In genomic region chr11:95363710-95364109, GRCh38 we compare ENCODE assay signal across 14 cellular contexts.
DNase-seq lines count a peak whose midpoint lies in the region; ATAC-seq and TF ChIP-seq lines count a peak whose summit lies in the region.
"Had no signal": no experiment of that assay in that cellular context is flagged by ENCODE, and none has a peak within 500 bp of the region (broad histone marks: within the 10 kb centered on the region; RNA-seq: fewer than 3 reads in every experiment).

No MANE protein-coding gene starts in this region.

- H3K9ac ChIP-seq in H9 (ENCODE audit: extremely low read depth, insufficient read length, low read length) (no peak overlapping the region), neuronal stem cell (ENCODE audit: low read depth, low read length, poor library complexity) (no peak overlapping the region)

- no peaks in the 10 kb centered on the region for H4K20me1 ChIP-seq in H9 (ENCODE audit: control insufficient read depth, insufficient read depth, insufficient read length)

- no peak overlapping the region for H2BK12ac ChIP-seq in H9 (ENCODE audit: insufficient read length, low read depth, low read length)
- H2BK12ac ChIP-seq in neuronal stem cell (ENCODE audit: low read length) = no peak overlapping the region

- H3K14ac ChIP-seq in H9 (ENCODE audit: insufficient read depth, low read length) (no peak overlapping the region), neuronal stem cell (ENCODE audit: low read length) (no peak overlapping the region)

- H2BK120ac ChIP-seq in H9 (ENCODE audit: low read depth, low read length, poor library complexity, severe bottlenecking) (no peak overlapping the region), neuronal stem cell (ENCODE audit: low read depth, low read length) (no peak overlapping the region)

- H3K79me1 ChIP-seq in H9 (ENCODE audit: insufficient read depth, low read depth, low read length, poor library complexity, severe bottlenecking) (no peaks in the 10 kb centered on the region), neuronal stem cell (ENCODE audit: low read depth, low read length) (no peaks in the 10 kb centered on the region)

- H3K4me1 Mint-ChIP-seq in H9 = peaks cover 60 to 62% of the 10 kb centered on the region in 2 experiments
- H3K4me1 Mint-ChIP-seq: natural killer cell had no signal

- peak; percentile 71 for DNase-seq in H9
- DNase-seq in NCI-H187 treated with DMSO at 0.1 percent for 48 hours (lab: John Stamatoyannopoulos, UW) = peak; percentile 67
- DNase-seq in SK-MEL-5 (ENCODE audit: low read depth, low spot score) = peak; percentile 2
- peak; percentile 49 for DNase-seq in neuronal stem cell (ENCODE audit: low spot score)
- DNase-seq in NK-92 (lab: John Stamatoyannopoulos, UW; ENCODE audit: unreplicated experiment) = no peak
- DNase-seq in activated CD4-positive, alpha-beta T cell treated with anti-CD3 and anti-CD28 coated beads for 4 hours = no peak
- DNase-seq: activated naive CD4-positive, alpha-beta T cell treated with Interleukin-2 at 50 U/mL for 16 hours; CD4-positive, CD25-positive, alpha-beta regulatory T cell; HCEC 1CT; natural killer cell had no signal

- no peak overlapping the region for H3K4me2 ChIP-seq in H9 (ENCODE audit: insufficient read depth, insufficient read length, low read length)
- no peak overlapping the region for H3K4me2 ChIP-seq in neuronal stem cell (ENCODE audit: insufficient read depth, low read length, poor library complexity, severe bottlenecking)

- ATAC-seq in gastroesophageal sphincter = no peak
- ATAC-seq: activated CD4-positive, CD25-positive, alpha-beta regulatory T cell treated with anti-CD3 and anti-CD28 coated beads, Interleukin-2, amount 50 U/mL, for 24 hours; natural killer cell had no signal

- no peaks in the 10 kb centered on the region for H3K23me2 ChIP-seq in H9 (ENCODE audit: insufficient read length, low read depth, low read length, poor library complexity, severe bottlenecking)

- H2AFZ ChIP-seq in H9 (ENCODE audit: low read length) (no peak overlapping the region), neuronal stem cell (ENCODE audit: low read length) (peak overlapping the region; percentile 11)

- in situ Hi-C loops in SK-MEL-5 (cut with HindIII; ENCODE audit: low pct_unique_long_range_greater_than_20kb, low sequenced_read_pairs) = no loop called here

- H3K79me2 ChIP-seq in H9 (ENCODE audit: insufficient read depth, low read length) = no peaks in the 10 kb centered on the region

- H3K4ac ChIP-seq in H9 (ENCODE audit: low read depth, low read length) = no peak overlapping the region
- H3K4ac ChIP-seq in neuronal stem cell (ENCODE audit: low read length) = no peak overlapping the region

- no peaks in the 10 kb centered on the region for H3K36me3 Mint-ChIP-seq in H9 (ENCODE audit: insufficient read depth in 1 of 3, low read depth in 3 of 3)
- H3K36me3 Mint-ChIP-seq: CD4-positive, CD25-positive, alpha-beta regulatory T cell; natural killer cell had no signal

- H3K23ac ChIP-seq in H9 (ENCODE audit: insufficient read length, low read depth, low read length) = no peak overlapping the region
- no peak overlapping the region for H3K23ac ChIP-seq in neuronal stem cell (ENCODE audit: low read depth, low read length, poor library complexity)

- no peaks in the 10 kb centered on the region for H3K9me3 ChIP-seq in H9 (ENCODE audit: control insufficient read depth, low read depth, low read length)
- no peaks in the 10 kb centered on the region for H3K9me3 ChIP-seq in neuronal stem cell (replicated peaks in 1 of 2; ENCODE audit: control insufficient read depth in 2 of 2, insufficient read depth in 1 of 2, low read depth in 1 of 2, low read length in 2 of 2)
- H3K9me3 ChIP-seq in gastroesophageal sphincter = no peaks in the 10 kb centered on the region
- H3K9me3 ChIP-seq: esophagus muscularis mucosa had no signal

- H3K36me3 ChIP-seq in neuronal stem cell (replicated peaks in 1 of 2; ENCODE audit: control insufficient read depth in 2 of 2, insufficient read depth in 2 of 2, low read length in 2 of 2) = no peaks in the 10 kb centered on the region
- no peaks in the 10 kb centered on the region for H3K36me3 ChIP-seq in gastroesophageal sphincter
- H3K36me3 ChIP-seq: esophagus muscularis mucosa had no signal

- no peak overlapping the region for H4K5ac ChIP-seq in H9 (ENCODE audit: insufficient read length, low read depth, low read length)

- H2BK15ac ChIP-seq in H9 (ENCODE audit: low read depth, low read length) (no peak overlapping the region), neuronal stem cell (ENCODE audit: low read length) (no peak overlapping the region)

- peaks cover 3% of the 10 kb centered on the region; the same call in 1 of the 2 replicates for H3K27me3 Mint-ChIP-seq in H9 (ENCODE audit: low read depth)

- H3K9me3 Mint-ChIP-seq in H9 = no peaks in the 10 kb centered on the region; a peak in 1 of 5 replicates
- H3K9me3 Mint-ChIP-seq: CD4-positive, CD25-positive, alpha-beta regulatory T cell; natural killer cell; T-helper 1 cell treated with Interleukin-12 subunit alpha and Interleukin-12 subunit beta and Interleukin-4 antibody, amounts not matched to agents 30 μg/mL and 1 μg/mL, for 36 hours had no signal

- H2BK5ac ChIP-seq in H9 (ENCODE audit: insufficient read length, low read length) (no peak overlapping the region), neuronal stem cell (ENCODE audit: low read length) (no peak overlapping the region)

- no peaks in the 10 kb centered on the region for H3K27me3 ChIP-seq in H9 (ENCODE audit: insufficient read depth, low read length)
- H3K27me3 ChIP-seq in neuronal stem cell (ENCODE audit: control insufficient read depth in 3 of 3, insufficient read depth in 3 of 3, low read depth in 1 of 3, low read length in 3 of 3) = no peaks in the 10 kb centered on the region
- no peaks in the 10 kb centered on the region for H3K27me3 ChIP-seq in gastroesophageal sphincter
- H3K27me3 ChIP-seq: esophagus muscularis mucosa had no signal

- no peak for TF ChIP-seq POLR2A in gastroesophageal sphincter (IDR thresholded peaks at IDR 0.05)

- no peak for TF ChIP-seq EP300 in gastroesophageal sphincter (IDR thresholded peaks at IDR 0.05)

- no peak overlapping the region for H3K56ac ChIP-seq in H9 (ENCODE audit: insufficient read length, low read depth, low read length)

- peak; percentile 49 for TF ChIP-seq CTCF in H9 (conservative IDR thresholded peaks at IDR 0.05)
- TF ChIP-seq CTCF in gastroesophageal sphincter (IDR thresholded peaks at IDR 0.05) = no peak

- H3K27ac ChIP-seq in H9 (ENCODE audit: insufficient read length, low read depth, low read length) = no peak overlapping the region
- no peak overlapping the region for H3K27ac ChIP-seq in neuronal stem cell (replicated peaks; ENCODE audit: low read length)
- no peak overlapping the region for H3K27ac ChIP-seq in gastroesophageal sphincter
- H3K27ac ChIP-seq: esophagus muscularis mucosa had no signal

- H3K18ac ChIP-seq in H9 (ENCODE audit: insufficient read length, low read depth, low read length) = no peak overlapping the region
- H3K18ac ChIP-seq in neuronal stem cell (ENCODE audit: low read length) = no peak overlapping the region

- H3K4me3 ChIP-seq in neuronal stem cell (ENCODE audit: low read length in 2 of 2) (no peak overlapping the region), gastroesophageal sphincter (no peak overlapping the region)
- H3K4me3 ChIP-seq: esophagus muscularis mucosa had no signal

- H2BK20ac ChIP-seq in H9 (ENCODE audit: low read depth, low read length, poor library complexity, severe bottlenecking) = no peak overlapping the region

- H3K4me1 ChIP-seq in H9 (ENCODE audit: insufficient read depth, low read length) (peaks cover 20% of the 10 kb centered on the region), neuronal stem cell (ENCODE audit: control insufficient read depth in 2 of 2, insufficient read depth in 1 of 2, low read depth in 1 of 2, low read length in 2 of 2) (peaks cover 10 to 13% of the 10 kb centered on the region in 2 donors), gastroesophageal sphincter (peaks cover 0 to 20% (median 0%) of the 10 kb centered on the region in 3 donors)

- no CpG with 5 or more reads among the region's 8 CpGs for WGBS in H9 (ENCODE audit: extremely low coverage, insufficient read length, low lambda C conversion rate)
- no CpG with 5 or more reads among the region's 8 CpGs for WGBS in neuronal stem cell (ENCODE audit: extremely low coverage in 2 of 2, insufficient read length in 2 of 2, insufficient replicate concordance in 1 of 2), 2 donors
- WGBS in gastroesophageal sphincter (ENCODE audit: low coverage in 1 of 2), 2 donors = 78% methylated on average over 6 to 8 of the region's 8 CpGs

- H3T11ph ChIP-seq in H9 (ENCODE audit: low read length) = no peak overlapping the region

- no peak overlapping the region for H4K91ac ChIP-seq in H9 (ENCODE audit: insufficient read length, low read depth, low read length)
- no peak overlapping the region for H4K91ac ChIP-seq in neuronal stem cell (ENCODE audit: low read depth, low read length, poor library complexity)

- no peak overlapping the region; a peak in 1 of 5 replicates for H3K4me3 Mint-ChIP-seq in H9
- H3K4me3 Mint-ChIP-seq: CD4-positive, CD25-positive, alpha-beta regulatory T cell; natural killer cell; T-helper 1 cell treated with Interleukin-12 subunit alpha and Interleukin-12 subunit beta and Interleukin-4 antibody, amounts not matched to agents 30 μg/mL and 1 μg/mL, for 36 hours had no signal

- H2AK5ac ChIP-seq in H9 (ENCODE audit: insufficient read length, low read length) (no peak overlapping the region), neuronal stem cell (ENCODE audit: low read depth, low read length) (no peak overlapping the region)

- H3K27ac Mint-ChIP-seq in H9 = peak overlapping the region in 2 of 3 experiments; percentile 45 to 47; a peak in 1 of 7 replicates
- H3K27ac Mint-ChIP-seq: CD4-positive, CD25-positive, alpha-beta regulatory T cell; natural killer cell; T-helper 1 cell treated with Interleukin-12 subunit alpha and Interleukin-12 subunit beta and Interleukin-4 antibody, amounts not matched to agents 30 μg/mL and 1 μg/mL, for 36 hours had no signal

- H4K8ac ChIP-seq in H9 (replicated peaks; ENCODE audit: insufficient read length, low read depth, low read length) (no peak overlapping the region), neuronal stem cell (ENCODE audit: low read depth, low read length) (no peak overlapping the region)

Comparison
In these comparisons a context has a peak if more than half of its experiments do, and no peak if none do; other contexts are left out.
1. DNase-seq: peak in H9 (single experiment), NCI-H187 treated with DMSO at 0.1 percent for 48 hours (single experiment), SK-MEL-5 (single experiment) and neuronal stem cell (single experiment); none in NK-92 (single experiment) and activated CD4-positive, alpha-beta T cell treated with anti-CD3 and anti-CD28 coated beads for 4 hours (0 of 2).